Comparison of ENCODE assay signal across 28 cellular contexts in genomic region chr20:61355096-61355495, GRCh38.
"Had no signal": no experiment of that assay in that cellular context is flagged by ENCODE, and none has a peak within 500 bp of the region (broad histone marks: within the 10 kb centered on the region; RNA-seq: fewer than 3 reads in every experiment).

No MANE protein-coding gene starts in this region.

- H3K27me3 ChIP-seq: ascending aorta had no signal

- DNase-seq: activated CD4-positive, alpha-beta T cell treated with anti-CD3 and anti-CD28 coated beads for 36 hours; activated CD4-positive, CD25-positive, alpha-beta regulatory T cell; activated CD8-positive, alpha-beta memory T cell treated with anti-CD3 and anti-CD28 coated beads, Interleukin-2, amount 10 ng/mL, durations not matched to agents 7 days and 5 days; activated CD8-positive, alpha-beta T cell treated with anti-CD3 and anti-CD28 coated beads, Interleukin-2, amount 10 ng/mL, durations not matched to agents 7 days and 5 days; activated naive CD4-positive, alpha-beta T cell; activated T-cell treated with anti-CD3 and anti-CD28 coated beads, Interleukin-2, amount 50 U/mL, for 48 hours; dermis blood vessel endothelial cell; effector CD4-positive, alpha-beta T cell; foreskin melanocyte; heart right ventricle; left lung; lower lobe of right lung; mesenchymal stem cell; naive thymus-derived CD8-positive, alpha-beta T cell; sigmoid colon; small intestine; stimulated activated CD4-positive, alpha-beta T cell treated with anti-CD3 and anti-CD28 coated beads, Interleukin-15, amount 100 ng/mL, for 24 hours; stimulated activated CD4-positive, alpha-beta T cell treated with anti-CD3 and anti-CD28 coated beads, Interleukin-2, amount 100 ng/mL, for 24 hours; stimulated activated naive B cell treated with anti-CD40 and anti-IgM and Interleukin-4, amounts not matched to agents 10 μg/mL and 1 μg/mL and 100 μg/mL, for 72 hours; stomach; T-cell; transverse colon had no signal

- H3K4me3 ChIP-seq: ascending aorta, esophagus muscularis mucosa, heart right ventricle, left lung, lower lobe of right lung, sigmoid colon, stomach, suprapubic skin, transverse colon had no signal

- H3K4me1 Mint-ChIP-seq: activated CD4-positive, alpha-beta T cell treated with anti-CD3 and anti-CD28 coated beads for 36 hours; activated CD8-positive, alpha-beta memory T cell treated with anti-CD3 and anti-CD28 coated beads, Interleukin-2, amount 10 ng/mL, durations not matched to agents 7 days and 5 days; stimulated activated naive B cell treated with anti-CD40 and anti-IgM and Interleukin-4, amounts not matched to agents 10 μg/mL and 1 μg/mL and 100 μg/mL, for 72 hours; T-cell had no signal

- ATAC-seq: activated CD4-positive, alpha-beta T cell treated with anti-CD3 and anti-CD28 coated beads for 36 hours; activated CD8-positive, alpha-beta memory T cell treated with anti-CD3 and anti-CD28 coated beads, Interleukin-2, amount 10 ng/mL, durations not matched to agents 7 days and 5 days; activated CD8-positive, alpha-beta T cell treated with anti-CD3 and anti-CD28 coated beads, Interleukin-2, amount 10 ng/mL, durations not matched to agents 7 days and 5 days; activated naive CD4-positive, alpha-beta T cell treated with anti-CD3 and anti-CD28 coated beads, Interleukin-2, amount 50 U/mL, for 72 hours; heart right ventricle; left lung; lower lobe of right lung; naive thymus-derived CD8-positive, alpha-beta T cell; stimulated activated naive B cell treated with anti-CD40 and anti-IgM and Interleukin-4, amounts not matched to agents 10 μg/mL and 1 μg/mL and 100 μg/mL, for 72 hours; T-cell had no signal

- H3K36me3 Mint-ChIP-seq: activated CD8-positive, alpha-beta memory T cell treated with anti-CD3 and anti-CD28 coated beads, Interleukin-2, amount 10 ng/mL, durations not matched to agents 7 days and 5 days; activated naive CD4-positive, alpha-beta T cell treated with anti-CD3 and anti-CD28 coated beads, Interleukin-2, amount 50 U/mL, for 72 hours; naive thymus-derived CD8-positive, alpha-beta T cell; stimulated activated naive B cell treated with anti-CD40 and anti-IgM and Interleukin-4, amounts not matched to agents 10 μg/mL and 1 μg/mL and 100 μg/mL, for 72 hours; T-cell had no signal

- H3K9me3 Mint-ChIP-seq: activated naive CD4-positive, alpha-beta T cell treated with anti-CD3 and anti-CD28 coated beads, Interleukin-2, amount 50 U/mL, for 72 hours; activated T-helper 2 cell treated with anti-CD3 and anti-CD28 coated beads, Interferon-gamma antibody, Interleukin-2, Interleukin-4, amounts not matched to agents 10 μg/mL and 5 μg/mL and 100 μg/mL, durations not matched to agents 14 hours and 24 hours and 36 hours; T-cell; T-helper 2 cell treated with Interferon-gamma antibody and Interleukin-4, amounts not matched to agents 5 μg/mL and 100 μg/mL, for 36 hours had no signal

- H3K9me3 ChIP-seq: ascending aorta, esophagus muscularis mucosa, heart right ventricle, left lung, lower lobe of right lung, sigmoid colon, stomach, suprapubic skin, transverse colon had no signal

- H3K36me3 ChIP-seq: ascending aorta, esophagus muscularis mucosa, heart right ventricle, left lung, lower lobe of right lung, sigmoid colon, stomach, suprapubic skin, transverse colon had no signal

- H3K4me1 ChIP-seq: ascending aorta, esophagus muscularis mucosa, heart right ventricle, left lung, lower lobe of right lung, stomach, suprapubic skin, transverse colon had no signal

- H3K27ac Mint-ChIP-seq: activated CD4-positive, alpha-beta T cell treated with anti-CD3 and anti-CD28 coated beads for 36 hours; activated CD8-positive, alpha-beta memory T cell treated with anti-CD3 and anti-CD28 coated beads, Interleukin-2, amount 10 ng/mL, durations not matched to agents 7 days and 5 days; activated CD8-positive, alpha-beta T cell treated with anti-CD3 and anti-CD28 coated beads, Interleukin-2, amount 10 ng/mL, durations not matched to agents 7 days and 5 days; activated naive CD4-positive, alpha-beta T cell treated with anti-CD3 and anti-CD28 coated beads, Interleukin-2, amount 50 U/mL, for 72 hours; activated T-helper 2 cell treated with anti-CD3 and anti-CD28 coated beads, Interferon-gamma antibody, Interleukin-2, Interleukin-4, amounts not matched to agents 10 μg/mL and 5 μg/mL and 100 μg/mL, durations not matched to agents 14 hours and 24 hours and 36 hours; naive thymus-derived CD8-positive, alpha-beta T cell; stimulated activated naive B cell treated with anti-CD40 and anti-IgM and Interleukin-4, amounts not matched to agents 10 μg/mL and 1 μg/mL and 100 μg/mL, for 72 hours; T-cell; T-helper 2 cell treated with Interferon-gamma antibody and Interleukin-4, amounts not matched to agents 5 μg/mL and 100 μg/mL, for 36 hours had no signal

- H3K4me3 Mint-ChIP-seq: activated CD4-positive, alpha-beta T cell treated with anti-CD3 and anti-CD28 coated beads for 36 hours; activated CD8-positive, alpha-beta memory T cell treated with anti-CD3 and anti-CD28 coated beads, Interleukin-2, amount 10 ng/mL, durations not matched to agents 7 days and 5 days; activated CD8-positive, alpha-beta T cell treated with anti-CD3 and anti-CD28 coated beads, Interleukin-2, amount 10 ng/mL, durations not matched to agents 7 days and 5 days; naive thymus-derived CD8-positive, alpha-beta T cell; stimulated activated naive B cell treated with anti-CD40 and anti-IgM and Interleukin-4, amounts not matched to agents 10 μg/mL and 1 μg/mL and 100 μg/mL, for 72 hours; T-cell; T-helper 2 cell treated with Interferon-gamma antibody and Interleukin-4, amounts not matched to agents 5 μg/mL and 100 μg/mL, for 36 hours had no signal

- H3K27ac ChIP-seq: ascending aorta, esophagus muscularis mucosa, heart right ventricle, left lung, lower lobe of right lung, sigmoid colon, stomach, suprapubic skin, transverse colon had no signal
